In the genomic region with DNA sequence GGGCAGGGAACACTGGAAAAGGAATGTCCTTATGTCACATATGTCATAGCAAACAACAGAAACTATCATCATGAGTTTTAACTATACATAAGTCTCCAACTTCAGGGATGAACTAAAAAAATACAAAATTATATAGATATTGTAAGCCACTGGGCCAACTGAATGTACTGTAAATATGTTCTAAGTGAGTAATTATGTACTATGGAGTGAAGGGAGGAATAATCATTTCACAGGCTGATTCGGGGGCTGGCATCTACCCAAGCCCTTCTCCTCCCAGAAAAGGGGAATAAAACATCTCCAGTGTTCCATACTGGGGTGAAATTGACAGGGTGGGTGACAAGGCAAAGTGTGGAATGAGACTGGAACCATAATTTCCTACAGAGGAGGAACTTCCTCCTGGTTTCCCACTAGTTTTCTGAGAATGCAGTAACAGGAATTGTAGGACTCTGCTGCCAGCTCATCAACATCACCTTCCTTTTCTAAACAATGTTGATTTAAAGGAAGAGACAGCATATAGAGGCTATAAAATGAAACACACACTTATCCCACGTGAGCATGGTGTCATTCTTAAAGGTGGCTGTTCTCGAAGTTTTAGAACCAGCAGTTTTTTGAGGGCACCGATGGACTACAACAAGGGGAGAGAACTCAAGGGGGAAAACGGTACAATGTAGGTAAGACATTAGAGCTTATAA, we compare ENCODE assay signal across 21 cellular contexts.
"Had no signal": no experiment of that assay in that cellular context is flagged by ENCODE, and none has a peak within 500 bp of the region (broad histone marks: within the 10 kb centered on the region; RNA-seq: fewer than 3 reads in every experiment).

No MANE protein-coding gene starts in this region.

- ATAC-seq: activated CD8-positive, alpha-beta T cell treated with anti-CD3 and anti-CD28 coated beads, Interleukin-2, amount 10 ng/mL, durations not matched to agents 7 days and 5 days; heart right ventricle; left lobe of liver; lower lobe of right lung; naive thymus-derived CD4-positive, alpha-beta T cell had no signal

- DNase-seq: activated CD4-positive, alpha-beta T cell treated with anti-CD3 and anti-CD28 coated beads for 1 hour; activated CD4-positive, alpha-beta T cell treated with anti-CD3 and anti-CD28 coated beads, Interleukin-2, amount 50 U/mL, for 1 hour; activated CD8-positive, alpha-beta T cell treated with anti-CD3 and anti-CD28 coated beads, Interleukin-2, amount 10 ng/mL, durations not matched to agents 7 days and 5 days; activated naive CD4-positive, alpha-beta T cell treated with anti-CD3 and anti-CD28 coated beads for 36 hours; activated T-cell treated with anti-CD3 and anti-CD28 coated beads, Interleukin-2, amount 50 U/mL, for 1 hour; amygdala; cerebellar nuclear complex; effector CD4-positive, alpha-beta T cell; foreskin fibroblast; heart right ventricle; islet precursor cell; lower lobe of right lung; naive thymus-derived CD4-positive, alpha-beta T cell; ovary; psoas muscle; spleen; stimulated activated CD4-positive, alpha-beta T cell treated with anti-CD3 and anti-CD28 coated beads, Interleukin-4, amount 100 ng/mL, for 24 hours; stimulated activated naive CD4-positive, alpha-beta T cell treated with Interleukin-2 at 50 U/mL for 16 hours; substantia nigra; thyroid gland had no signal
